In genomic region chr7:41336981-41337380, GRCh38 we compare ENCODE assay signal across 1 cellular context.
TF ChIP-seq lines count a peak whose summit lies in the region.

No MANE protein-coding gene starts in this region.

TF ChIP-seq in IMR-90, 13 proteins besides CTCF, POLR2A, EP300 and RAD21 (continued from another document):
- TF ChIP-seq USF2 (IDR thresholded peaks at IDR 0.05; ENCODE audit: low read depth, low read length) (no peak), BHLHE40 (IDR thresholded peaks at IDR 0.05; ENCODE audit: low read depth, low read length) (no peak), SMC3 (IDR thresholded peaks at IDR 0.05; ENCODE audit: low read depth, low read length) (no peak), MAFK (IDR thresholded peaks at IDR 0.05; ENCODE audit: low read depth, low read length) (no peak), ELK1 (IDR thresholded peaks at IDR 0.05; ENCODE audit: borderline replicate concordance, low read depth, low read length) (no peak), CHD1 (IDR thresholded peaks at IDR 0.05; ENCODE audit: low read depth, low read length) (no peak), CEBPB (IDR thresholded peaks at IDR 0.05; ENCODE audit: low read depth, low read length) (no peak), RFX5 (IDR thresholded peaks at IDR 0.05; ENCODE audit: low read depth, low read length) (no peak), MAZ (IDR thresholded peaks at IDR 0.05; ENCODE audit: borderline replicate concordance, low read depth, low read length) (no peak), FOS (IDR thresholded peaks at IDR 0.05; ENCODE audit: low read depth, low read length) (no peak), MXI1 (IDR thresholded peaks at IDR 0.05; ENCODE audit: borderline replicate concordance, low read depth, low read length) (no peak), RCOR1 (IDR thresholded peaks at IDR 0.05; ENCODE audit: insufficient replicate concordance, low read length) (no peak)
